ENCODE assay signal across 2 cellular contexts in the genomic region with DNA sequence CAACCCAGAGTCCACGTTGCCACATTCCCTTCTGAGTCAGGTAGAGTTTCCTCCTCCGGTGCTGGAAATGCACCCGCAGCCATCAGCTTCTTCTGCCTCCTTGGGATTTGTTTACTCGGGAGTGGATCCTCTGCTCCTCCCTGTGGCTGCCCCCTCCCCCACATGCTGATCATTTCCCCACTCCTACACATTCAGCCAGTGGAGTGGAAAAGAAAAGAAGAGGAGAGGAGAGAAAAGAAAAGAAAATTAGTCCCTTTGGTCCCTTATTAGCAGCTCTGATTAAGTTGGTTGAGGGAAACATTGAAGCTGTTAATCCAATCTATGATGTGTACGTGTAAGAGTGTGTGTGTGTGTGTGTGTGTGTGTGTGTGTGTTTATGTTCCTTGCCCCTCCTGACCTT.
TF ChIP-seq lines count a peak whose summit lies in the region.

No MANE protein-coding gene starts in this region.

TF ChIP-seq in GM23338, 12 proteins besides CTCF, POLR2A, EP300 and RAD21 (continued from another document):
- TF ChIP-seq STAT1 (IDR thresholded peaks at IDR 0.05; ENCODE audit: unreplicated experiment) = no peak
- TF ChIP-seq EZH2 (IDR thresholded peaks at IDR 0.05; ENCODE audit: low read depth, unreplicated experiment) = no peak
- no peak for TF ChIP-seq ZNF331 (CRISPR knock-in tag; IDR thresholded peaks at IDR 0.05; ENCODE audit: low read depth)
- TF ChIP-seq, protein P1, sequence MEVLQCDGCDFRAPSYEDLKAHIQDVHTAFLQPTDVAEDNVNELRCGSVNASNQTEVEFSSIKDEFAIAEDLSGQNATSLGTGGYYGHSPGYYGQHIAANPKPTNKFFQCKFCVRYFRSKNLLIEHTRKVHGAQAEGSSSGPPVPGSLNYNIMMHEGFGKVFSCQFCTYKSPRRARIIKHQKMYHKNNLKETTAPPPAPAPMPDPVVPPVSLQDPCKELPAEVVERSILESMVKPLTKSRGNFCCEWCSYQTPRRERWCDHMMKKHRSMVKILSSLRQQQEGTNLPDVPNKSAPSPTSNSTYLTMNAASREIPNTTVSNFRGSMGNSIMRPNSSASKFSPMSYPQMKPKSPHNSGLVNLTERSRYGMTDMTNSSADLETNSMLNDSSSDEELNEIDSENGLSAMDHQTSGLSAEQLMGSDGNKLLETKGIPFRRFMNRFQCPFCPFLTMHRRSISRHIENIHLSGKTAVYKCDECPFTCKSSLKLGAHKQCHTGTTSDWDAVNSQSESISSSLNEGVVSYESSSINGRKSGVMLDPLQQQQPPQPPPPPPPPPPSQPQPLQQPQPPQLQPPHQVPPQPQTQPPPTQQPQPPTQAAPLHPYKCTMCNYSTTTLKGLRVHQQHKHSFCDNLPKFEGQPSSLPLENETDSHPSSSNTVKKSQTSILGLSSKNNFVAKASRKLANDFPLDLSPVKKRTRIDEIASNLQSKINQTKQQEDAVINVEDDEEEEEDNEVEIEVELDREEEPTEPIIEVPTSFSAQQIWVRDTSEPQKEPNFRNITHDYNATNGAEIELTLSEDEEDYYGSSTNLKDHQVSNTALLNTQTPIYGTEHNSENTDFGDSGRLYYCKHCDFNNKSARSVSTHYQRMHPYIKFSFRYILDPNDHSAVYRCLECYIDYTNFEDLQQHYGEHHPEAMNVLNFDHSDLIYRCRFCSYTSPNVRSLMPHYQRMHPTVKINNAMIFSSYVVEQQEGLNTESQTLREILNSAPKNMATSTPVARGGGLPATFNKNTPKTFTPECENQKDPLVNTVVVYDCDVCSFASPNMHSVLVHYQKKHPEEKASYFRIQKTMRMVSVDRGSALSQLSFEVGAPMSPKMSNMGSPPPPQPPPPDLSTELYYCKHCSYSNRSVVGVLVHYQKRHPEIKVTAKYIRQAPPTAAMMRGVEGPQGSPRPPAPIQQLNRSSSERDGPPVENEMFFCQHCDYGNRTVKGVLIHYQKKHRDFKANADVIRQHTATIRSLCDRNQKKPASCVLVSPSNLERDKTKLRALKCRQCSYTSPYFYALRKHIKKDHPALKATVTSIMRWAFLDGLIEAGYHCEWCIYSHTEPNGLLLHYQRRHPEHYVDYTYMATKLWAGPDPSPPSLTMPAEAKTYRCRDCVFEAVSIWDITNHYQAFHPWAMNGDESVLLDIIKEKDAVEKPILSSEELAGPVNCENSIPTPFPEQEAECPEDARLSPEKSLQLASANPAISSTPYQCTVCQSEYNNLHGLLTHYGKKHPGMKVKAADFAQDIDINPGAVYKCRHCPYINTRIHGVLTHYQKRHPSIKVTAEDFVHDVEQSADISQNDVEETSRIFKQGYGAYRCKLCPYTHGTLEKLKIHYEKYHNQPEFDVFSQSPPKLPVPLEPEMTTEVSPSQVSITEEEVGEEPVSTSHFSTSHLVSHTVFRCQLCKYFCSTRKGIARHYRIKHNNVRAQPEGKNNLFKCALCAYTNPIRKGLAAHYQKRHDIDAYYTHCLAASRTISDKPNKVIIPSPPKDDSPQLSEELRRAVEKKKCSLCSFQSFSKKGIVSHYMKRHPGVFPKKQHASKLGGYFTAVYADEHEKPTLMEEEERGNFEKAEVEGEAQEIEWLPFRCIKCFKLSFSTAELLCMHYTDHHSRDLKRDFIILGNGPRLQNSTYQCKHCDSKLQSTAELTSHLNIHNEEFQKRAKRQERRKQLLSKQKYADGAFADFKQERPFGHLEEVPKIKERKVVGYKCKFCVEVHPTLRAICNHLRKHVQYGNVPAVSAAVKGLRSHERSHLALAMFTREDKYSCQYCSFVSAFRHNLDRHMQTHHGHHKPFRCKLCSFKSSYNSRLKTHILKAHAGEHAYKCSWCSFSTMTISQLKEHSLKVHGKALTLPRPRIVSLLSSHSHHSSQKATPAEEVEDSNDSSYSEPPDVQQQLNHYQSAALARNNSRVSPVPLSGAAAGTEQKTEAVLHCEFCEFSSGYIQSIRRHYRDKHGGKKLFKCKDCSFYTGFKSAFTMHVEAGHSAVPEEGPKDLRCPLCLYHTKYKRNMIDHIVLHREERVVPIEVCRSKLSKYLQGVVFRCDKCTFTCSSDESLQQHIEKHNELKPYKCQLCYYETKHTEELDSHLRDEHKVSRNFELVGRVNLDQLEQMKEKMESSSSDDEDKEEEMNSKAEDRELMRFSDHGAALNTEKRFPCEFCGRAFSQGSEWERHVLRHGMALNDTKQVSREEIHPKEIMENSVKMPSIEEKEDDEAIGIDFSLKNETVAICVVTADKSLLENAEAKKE (CRISPR knock-in tag; IDR thresholded peaks at IDR 0.05) = no peak
- no peak for TF ChIP-seq JUNB (IDR thresholded peaks at IDR 0.05; ENCODE audit: unreplicated experiment)
- TF ChIP-seq EZH2phosphoT487 (IDR thresholded peaks at IDR 0.05; ENCODE audit: unreplicated experiment) = no peak
- no peak for TF ChIP-seq CREB1 (CRISPR knock-in tag; IDR thresholded peaks at IDR 0.05; ENCODE audit: low read depth)
- TF ChIP-seq, protein P2, sequence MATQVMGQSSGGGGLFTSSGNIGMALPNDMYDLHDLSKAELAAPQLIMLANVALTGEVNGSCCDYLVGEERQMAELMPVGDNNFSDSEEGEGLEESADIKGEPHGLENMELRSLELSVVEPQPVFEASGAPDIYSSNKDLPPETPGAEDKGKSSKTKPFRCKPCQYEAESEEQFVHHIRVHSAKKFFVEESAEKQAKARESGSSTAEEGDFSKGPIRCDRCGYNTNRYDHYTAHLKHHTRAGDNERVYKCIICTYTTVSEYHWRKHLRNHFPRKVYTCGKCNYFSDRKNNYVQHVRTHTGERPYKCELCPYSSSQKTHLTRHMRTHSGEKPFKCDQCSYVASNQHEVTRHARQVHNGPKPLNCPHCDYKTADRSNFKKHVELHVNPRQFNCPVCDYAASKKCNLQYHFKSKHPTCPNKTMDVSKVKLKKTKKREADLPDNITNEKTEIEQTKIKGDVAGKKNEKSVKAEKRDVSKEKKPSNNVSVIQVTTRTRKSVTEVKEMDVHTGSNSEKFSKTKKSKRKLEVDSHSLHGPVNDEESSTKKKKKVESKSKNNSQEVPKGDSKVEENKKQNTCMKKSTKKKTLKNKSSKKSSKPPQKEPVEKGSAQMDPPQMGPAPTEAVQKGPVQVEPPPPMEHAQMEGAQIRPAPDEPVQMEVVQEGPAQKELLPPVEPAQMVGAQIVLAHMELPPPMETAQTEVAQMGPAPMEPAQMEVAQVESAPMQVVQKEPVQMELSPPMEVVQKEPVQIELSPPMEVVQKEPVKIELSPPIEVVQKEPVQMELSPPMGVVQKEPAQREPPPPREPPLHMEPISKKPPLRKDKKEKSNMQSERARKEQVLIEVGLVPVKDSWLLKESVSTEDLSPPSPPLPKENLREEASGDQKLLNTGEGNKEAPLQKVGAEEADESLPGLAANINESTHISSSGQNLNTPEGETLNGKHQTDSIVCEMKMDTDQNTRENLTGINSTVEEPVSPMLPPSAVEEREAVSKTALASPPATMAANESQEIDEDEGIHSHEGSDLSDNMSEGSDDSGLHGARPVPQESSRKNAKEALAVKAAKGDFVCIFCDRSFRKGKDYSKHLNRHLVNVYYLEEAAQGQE (IDR thresholded peaks at IDR 0.05; ENCODE audit: unreplicated experiment) = no peak
- no peak for TF ChIP-seq POLR2AphosphoS5 (IDR thresholded peaks at IDR 0.05; ENCODE audit: low read depth)
- no peak for TF ChIP-seq ZNF114 (CRISPR knock-in tag; IDR thresholded peaks at IDR 0.05)
- TF ChIP-seq NANOG (IDR thresholded peaks at IDR 0.05; ENCODE audit: borderline replicate concordance) = no peak

TF ChIP-seq in HCT116, 20 proteins besides CTCF, POLR2A, EP300 and RAD21 (continued from another document):
- TF ChIP-seq, protein P3, sequence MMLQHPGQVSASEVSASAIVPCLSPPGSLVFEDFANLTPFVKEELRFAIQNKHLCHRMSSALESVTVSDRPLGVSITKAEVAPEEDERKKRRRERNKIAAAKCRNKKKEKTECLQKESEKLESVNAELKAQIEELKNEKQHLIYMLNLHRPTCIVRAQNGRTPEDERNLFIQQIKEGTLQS (IDR thresholded peaks at IDR 0.05) = no peak
- TF ChIP-seq SIN3A (IDR thresholded peaks at IDR 0.05; ENCODE audit: low read depth) (no peak), EZH2 (IDR thresholded peaks at IDR 0.05) (no peak)
